ENCODE assay signal across 1 cellular context in genomic region chr1:64242895-64243756, GRCh38.
TF ChIP-seq lines count a peak whose summit lies in the region.

No MANE protein-coding gene starts in this region.

TF ChIP-seq in H1, 55 proteins besides CTCF, POLR2A, EP300 and RAD21 (continued from another document):
- TF ChIP-seq CHD7 (IDR thresholded peaks at IDR 0.05; ENCODE audit: insufficient replicate concordance, low read length) (no peak), TCF12 (IDR thresholded peaks at IDR 0.05; ENCODE audit: low read depth, low read length) (no peak), NANOG (IDR thresholded peaks at IDR 0.05; ENCODE audit: insufficient read depth, low read depth, low read length, poor library complexity, severe bottlenecking) (no peak), TAF7 (optimal IDR thresholded peaks at IDR 0.05; ENCODE audit: borderline replicate concordance, low read depth, low read length) (no peak), CHD1 (IDR thresholded peaks at IDR 0.05; ENCODE audit: low read depth, low read length) (no peak)
